14 cellular contexts compared by ENCODE assay signal in the genomic region with DNA sequence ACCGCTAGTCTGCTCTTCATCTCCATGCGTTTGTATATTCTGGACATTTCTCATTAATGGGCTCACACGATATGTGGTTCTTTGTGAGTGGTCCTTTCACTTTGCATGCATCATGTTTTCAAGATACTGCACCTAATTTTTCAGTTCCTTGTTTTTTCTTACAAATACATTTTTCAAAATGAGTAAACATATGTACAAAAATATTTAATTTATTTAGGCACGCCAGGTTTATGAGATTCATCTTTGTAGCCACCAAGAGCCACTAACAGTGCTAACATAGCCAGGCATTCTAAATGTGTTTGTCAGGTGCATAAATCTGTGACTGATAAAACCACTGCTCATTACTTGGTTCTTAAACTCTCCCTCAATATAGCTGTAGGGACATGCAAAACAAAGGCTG.
DNase-seq lines count a peak whose midpoint lies in the region; ATAC-seq and TF ChIP-seq lines count a peak whose summit lies in the region.
"Had no signal": no experiment of that assay in that cellular context is flagged by ENCODE, and none has a peak within 500 bp of the region (broad histone marks: within the 10 kb centered on the region; RNA-seq: fewer than 3 reads in every experiment).

No MANE protein-coding gene starts in this region.

- H3K27me3 Mint-ChIP-seq in immature natural killer cell (ENCODE audit: low read depth in 3 of 3) = peaks cover 0 to 4% (median 0%) of the 10 kb centered on the region in 3 donors
- H3K27me3 Mint-ChIP-seq: activated naive CD8-positive, alpha-beta T cell treated with anti-CD3 and anti-CD28 coated beads, Interleukin-2, amount 50 U/mL, for 24 hours had no signal

- no peak overlapping the region for H3K4me3 ChIP-seq in GM12865 (ENCODE audit: low read depth, low read length)
- H3K4me3 ChIP-seq: GM23248, mucosa of descending colon, thoracic aorta had no signal

- no peaks in the 10 kb centered on the region for H3K36me3 Mint-ChIP-seq in immature natural killer cell

- DNase-seq in GM12865 (ENCODE audit: low read depth) = peak; percentile 5
- DNase-seq in SK-N-DZ (ENCODE audit: low spot score) = no peak
- no peak for DNase-seq in immature natural killer cell
- DNase-seq in central memory CD4-positive, alpha-beta T cell = no peak
- no peak for DNase-seq in NCI-H2227 treated with DMSO at 0.1 percent for 48 hours (lab: John Stamatoyannopoulos, UW)
- DNase-seq: activated CD8-positive, alpha-beta memory T cell treated with anti-CD3 and anti-CD28 coated beads, Interleukin-2, amount 50 U/mL, for 4 hours; activated naive CD8-positive, alpha-beta T cell treated with anti-CD3 and anti-CD28 coated beads, Interleukin-2, amount 50 U/mL, for 24 hours; GM23248; kidney; mucosa of descending colon had no signal

- H3K27ac Mint-ChIP-seq in immature natural killer cell = no peak overlapping the region
- H3K27ac Mint-ChIP-seq: activated naive CD8-positive, alpha-beta T cell treated with anti-CD3 and anti-CD28 coated beads, Interleukin-2, amount 50 U/mL, for 24 hours had no signal

- no peak overlapping the region for H3K4me3 Mint-ChIP-seq in immature natural killer cell
- H3K4me3 Mint-ChIP-seq: activated naive CD8-positive, alpha-beta T cell treated with anti-CD3 and anti-CD28 coated beads, Interleukin-2, amount 50 U/mL, for 24 hours had no signal

- H3K4me1 Mint-ChIP-seq in immature natural killer cell = no peaks in the 10 kb centered on the region
- H3K4me1 Mint-ChIP-seq: activated naive CD8-positive, alpha-beta T cell treated with anti-CD3 and anti-CD28 coated beads, Interleukin-2, amount 50 U/mL, for 24 hours had no signal

- ATAC-seq in GM19372 (IDR thresholded peaks at IDR 0.05; ENCODE audit: low read depth, unreplicated experiment) (peak; percentile 64), HG02571 (IDR thresholded peaks at IDR 0.05; ENCODE audit: unreplicated experiment) (peak; percentile 48), HG03139 (IDR thresholded peaks at IDR 0.05; ENCODE audit: unreplicated experiment) (peak; percentile 64)
- ATAC-seq: activated naive CD8-positive, alpha-beta T cell treated with anti-CD3 and anti-CD28 coated beads, Interleukin-2, amount 50 U/mL, for 24 hours; mucosa of descending colon had no signal

- TF ChIP-seq CTCF in GM12865 (IDR thresholded peaks at IDR 0.05; ENCODE audit: insufficient read depth, low read depth, low read length, missing control alignments) = no peak

- no peaks in the 10 kb centered on the region for H3K9me3 Mint-ChIP-seq in immature natural killer cell
- H3K9me3 Mint-ChIP-seq: activated naive CD8-positive, alpha-beta T cell treated with anti-CD3 and anti-CD28 coated beads, Interleukin-2, amount 50 U/mL, for 24 hours had no signal
